2 cellular contexts compared by ENCODE assay signal in the genomic region with DNA sequence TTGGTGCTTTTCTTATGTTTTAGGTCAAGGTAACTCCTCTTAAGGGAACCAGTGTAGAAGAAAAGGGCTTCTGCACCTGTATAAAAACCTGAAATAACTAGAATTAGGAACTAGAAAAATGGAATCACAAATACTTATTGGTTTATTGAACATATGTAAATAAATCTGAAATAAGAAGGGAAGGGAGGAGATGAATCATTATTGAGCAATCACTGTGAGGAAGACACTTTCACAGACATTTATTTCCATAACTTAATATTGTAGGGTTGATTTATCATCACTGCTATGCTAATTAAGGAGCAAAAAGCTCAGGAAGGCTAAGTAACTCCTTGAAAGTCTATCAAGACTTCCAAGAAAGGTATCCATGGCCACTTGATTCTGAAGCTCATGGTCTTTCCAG. TPM values are rescaled to one million over a fixed set of nuclear protein-coding genes. Genes with fewer than 3 reads are reported as not detected.
"Had no signal": no experiment of that assay in that cellular context is flagged by ENCODE, and none has a peak within 500 bp of the region (broad histone marks: within the 10 kb centered on the region; RNA-seq: fewer than 3 reads in every experiment).

No MANE protein-coding gene starts in this region.

RNA-seq across cellular contexts. Expression of gene RAB6D, which starts 24.7 kb away (rescaled TPM):
- total RNA-seq: G401, GM12878 had no signal
